21 cellular contexts compared by ENCODE assay signal in genomic region chr3:52301042-52301441, GRCh38. TPM values are rescaled to one million over a fixed set of nuclear protein-coding genes. Genes with fewer than 3 reads are reported as not detected.
A peak's percentile ranks its signal among the peaks of the same experiment; 100 is the strongest.
DNase-seq lines count a peak whose midpoint lies in the region; ATAC-seq, FAIRE-seq and TF ChIP-seq lines count a peak whose summit lies in the region.
"Had no signal": no experiment of that assay in that cellular context is flagged by ENCODE, and none has a peak within 500 bp of the region (broad histone marks: within the 10 kb centered on the region; RNA-seq: fewer than 3 reads in every experiment).

No MANE protein-coding gene starts in this region.

- peaks cover 21% of the 10 kb centered on the region for H3K4me1 Mint-ChIP-seq in astrocyte (ENCODE audit: low read depth, unreplicated experiment)
- peaks cover 35% of the 10 kb centered on the region for H3K4me1 Mint-ChIP-seq in stimulated activated memory B cell treated with anti-CD40 and anti-IgM and Interleukin-4, amounts not matched to agents 10 μg/mL and 1 μg/mL and 100 μg/mL, for 72 hours

- H3K4me1 ChIP-seq in astrocyte (ENCODE audit: insufficient read depth, low read length) (peaks cover 20% of the 10 kb centered on the region), upper lobe of right lung (peaks cover 8% of the 10 kb centered on the region)
- H3K4me1 ChIP-seq: BE2C, sigmoid colon had no signal

- DNase-seq in SHP77 (lab: John Stamatoyannopoulos, UW): peak; percentile 33 to 34
- no peak for DNase-seq in SHP77 treated with DMSO at 0.1 percent for 48 hours (lab: John Stamatoyannopoulos, UW)
- no peak for DNase-seq in astrocyte (ENCODE audit: low read depth)
- peak; percentile 41 for DNase-seq in myocyte (ENCODE audit: low read depth)
- DNase-seq in upper lobe of right lung: no peak
- DNase-seq in GM20000 (ENCODE audit: low spot score): no peak
- DNase-seq: activated CD4-positive, alpha-beta T cell treated with anti-CD3 and anti-CD28 coated beads, Interleukin-2, amount 50 U/mL, for 1 hour; activated naive CD8-positive, alpha-beta T cell treated with anti-CD3 and anti-CD28 coated beads, Interleukin-2, amount 50 U/mL, for 24 hours; activated T-cell treated with anti-CD3 and anti-CD28 coated beads, Interleukin-2, amount 50 U/mL, for 4 hours; BE2C; DMS79; GDM1; left ventricle myocardium superior; NK-92 treated with Interleukin-12 subunit alpha and Interleukin-12 subunit beta, amount 100 ng/mL, for 24 hours; PC-9; Right ventricle myocardium superior; sigmoid colon; T1000 had no signal

- H3K27me3 ChIP-seq in astrocyte (ENCODE audit: insufficient read depth, low read length) (no peaks in the 10 kb centered on the region), upper lobe of right lung (no peaks in the 10 kb centered on the region)
- H3K27me3 ChIP-seq: BE2C, sigmoid colon had no signal

- no peaks in the 10 kb centered on the region for H3K9me3 Mint-ChIP-seq in astrocyte (ENCODE audit: unreplicated experiment)
- no peaks in the 10 kb centered on the region for H3K9me3 Mint-ChIP-seq in stimulated activated memory B cell treated with anti-CD40 and anti-IgM and Interleukin-4, amounts not matched to agents 10 μg/mL and 1 μg/mL and 100 μg/mL, for 72 hours
- H3K9me3 Mint-ChIP-seq: activated naive CD8-positive, alpha-beta T cell treated with anti-CD3 and anti-CD28 coated beads, Interleukin-2, amount 50 U/mL, for 24 hours; activated T-cell treated with anti-CD3 and anti-CD28 coated beads, Interleukin-2, amount 50 U/mL, for 4 hours; stimulated activated naive CD8-positive, alpha-beta T cell treated with anti-CD3 and anti-CD28 coated beads, Interleukin-15, Interleukin-2, amounts not matched to agents 100 ng/mL and 50 ng/mL, for 24 hours had no signal

- intact Hi-C loops in upper lobe of right lung (cut with DNase I): no loop called here

- TF ChIP-seq CTCF in astrocyte (IDR thresholded peaks at IDR 0.05; ENCODE audit: insufficient read depth, low read depth, low read length) (no peak), upper lobe of right lung (IDR thresholded peaks at IDR 0.05) (no peak), GM20000 (IDR thresholded peaks at IDR 0.05; ENCODE audit: extremely low read depth, missing control alignments) (no peak)

- ATAC-seq in stimulated activated memory B cell treated with anti-CD40 and anti-IgM and Interleukin-4, amounts not matched to agents 10 μg/mL and 1 μg/mL and 100 μg/mL, for 72 hours: no peak
- no peak for ATAC-seq in upper lobe of right lung
- ATAC-seq: activated naive CD8-positive, alpha-beta T cell treated with anti-CD3 and anti-CD28 coated beads, Interleukin-2, amount 50 U/mL, for 24 hours; activated T-cell treated with anti-CD3 and anti-CD28 coated beads, Interleukin-2, amount 50 U/mL, for 4 hours had no signal

- no peak overlapping the region for H3K4me3 Mint-ChIP-seq in astrocyte (ENCODE audit: unreplicated experiment)
- no peak overlapping the region for H3K4me3 Mint-ChIP-seq in stimulated activated memory B cell treated with anti-CD40 and anti-IgM and Interleukin-4, amounts not matched to agents 10 μg/mL and 1 μg/mL and 100 μg/mL, for 72 hours
- H3K4me3 Mint-ChIP-seq: activated naive CD8-positive, alpha-beta T cell treated with anti-CD3 and anti-CD28 coated beads, Interleukin-2, amount 50 U/mL, for 24 hours; activated T-cell treated with anti-CD3 and anti-CD28 coated beads, Interleukin-2, amount 50 U/mL, for 4 hours; stimulated activated naive CD8-positive, alpha-beta T cell treated with anti-CD3 and anti-CD28 coated beads, Interleukin-15, Interleukin-2, amounts not matched to agents 100 ng/mL and 50 ng/mL, for 24 hours had no signal

- H3K4me3 ChIP-seq in astrocyte (ENCODE audit: insufficient read depth, low read depth, low read length) (no peak overlapping the region), upper lobe of right lung (no peak overlapping the region)
- H3K4me3 ChIP-seq: PC-9, sigmoid colon had no signal

- no peaks in the 10 kb centered on the region for H3K79me2 ChIP-seq in astrocyte (ENCODE audit: insufficient read depth, low read length)

- H3K4me2 ChIP-seq in astrocyte (ENCODE audit: low read length): peak overlapping the region; percentile 33
- H3K4me2 ChIP-seq: PC-9 had no signal

- H3K9me3 ChIP-seq in astrocyte (ENCODE audit: insufficient read depth, low read depth, low read length): no peaks in the 10 kb centered on the region
- no peaks in the 10 kb centered on the region for H3K9me3 ChIP-seq in upper lobe of right lung
- H3K9me3 ChIP-seq: BE2C, sigmoid colon had no signal

- H3K27ac Mint-ChIP-seq in astrocyte (ENCODE audit: unreplicated experiment): peak overlapping the region; percentile 75
- H3K27ac Mint-ChIP-seq in stimulated activated memory B cell treated with anti-CD40 and anti-IgM and Interleukin-4, amounts not matched to agents 10 μg/mL and 1 μg/mL and 100 μg/mL, for 72 hours: peak overlapping the region; percentile 84
- H3K27ac Mint-ChIP-seq: activated naive CD8-positive, alpha-beta T cell treated with anti-CD3 and anti-CD28 coated beads, Interleukin-2, amount 50 U/mL, for 24 hours; stimulated activated naive CD8-positive, alpha-beta T cell treated with anti-CD3 and anti-CD28 coated beads, Interleukin-15, Interleukin-2, amounts not matched to agents 100 ng/mL and 50 ng/mL, for 24 hours had no signal

- H2AFZ ChIP-seq in astrocyte (ENCODE audit: low read depth, low read length): no peak overlapping the region
- H2AFZ ChIP-seq: PC-9 had no signal

- no peak overlapping the region for H3K27ac ChIP-seq in astrocyte (ENCODE audit: low read depth, low read length)
- no peak overlapping the region for H3K27ac ChIP-seq in upper lobe of right lung
- H3K27ac ChIP-seq: PC-9, sigmoid colon had no signal

- no peak for FAIRE-seq in astrocyte (lab: Jason Lieb, UNC)
- FAIRE-seq: islet of Langerhans had no signal

- peaks cover 20% of the 10 kb centered on the region for H3K27me3 Mint-ChIP-seq in astrocyte (ENCODE audit: low read depth, unreplicated experiment)
- H3K27me3 Mint-ChIP-seq in stimulated activated memory B cell treated with anti-CD40 and anti-IgM and Interleukin-4, amounts not matched to agents 10 μg/mL and 1 μg/mL and 100 μg/mL, for 72 hours: no peaks in the 10 kb centered on the region
- H3K27me3 Mint-ChIP-seq: activated naive CD8-positive, alpha-beta T cell treated with anti-CD3 and anti-CD28 coated beads, Interleukin-2, amount 50 U/mL, for 24 hours; stimulated activated naive CD8-positive, alpha-beta T cell treated with anti-CD3 and anti-CD28 coated beads, Interleukin-15, Interleukin-2, amounts not matched to agents 100 ng/mL and 50 ng/mL, for 24 hours had no signal

- H3K9ac ChIP-seq in astrocyte (ENCODE audit: low read length): no peak overlapping the region

- H3K36me3 Mint-ChIP-seq in astrocyte (ENCODE audit: low read depth, unreplicated experiment): peaks cover 5% of the 10 kb centered on the region
- H3K36me3 Mint-ChIP-seq in stimulated activated memory B cell treated with anti-CD40 and anti-IgM and Interleukin-4, amounts not matched to agents 10 μg/mL and 1 μg/mL and 100 μg/mL, for 72 hours: peaks cover 14% of the 10 kb centered on the region

- H4K20me1 ChIP-seq in astrocyte (ENCODE audit: insufficient read depth, low read length): no peaks in the 10 kb centered on the region

- H3K36me3 ChIP-seq in astrocyte (ENCODE audit: insufficient read depth, low read length) (no peaks in the 10 kb centered on the region), upper lobe of right lung (no peaks in the 10 kb centered on the region)
- H3K36me3 ChIP-seq: BE2C, sigmoid colon had no signal

RNA-seq across cellular contexts. Expression of gene GLYCTK, which starts 13.4 kb away (rescaled TPM):
- 4.8 and 5.2 TPM in 2 replicates for total RNA-seq in astrocyte
- total RNA-seq in myocyte: 6.3 and 7.8 TPM in 2 replicates
- 6.0 TPM for polyA plus RNA-seq in myocyte (2012)
- 11.5 TPM for total RNA-seq in upper lobe of right lung

RNA-seq across cellular contexts. Expression of gene DNAH1, which starts 15.1 kb away (rescaled TPM):
- total RNA-seq in astrocyte: 2.2 and 2.3 TPM in 2 replicates
- total RNA-seq in myocyte: 1.9 and 3.8 TPM in 2 replicates
- polyA plus RNA-seq in myocyte (2012): 3.3 TPM
- total RNA-seq in upper lobe of right lung: 11.2 TPM

RNA-seq across cellular contexts. Expression of gene WDR82, which starts 22.6 kb away (rescaled TPM):
- 57.4 and 59.7 TPM in 2 replicates for total RNA-seq in astrocyte
- total RNA-seq in myocyte: 49.5 and 58.6 TPM in 2 replicates
- 62.2 TPM for polyA plus RNA-seq in myocyte (2012)
- total RNA-seq in upper lobe of right lung: 61.9 TPM

RNA-seq across cellular contexts. Expression of gene PPM1M, which starts 55.5 kb away (rescaled TPM):
- total RNA-seq in astrocyte (8.9 and 9.1 TPM in 2 replicates), myocyte (5.5 and 7.3 TPM in 2 replicates), upper lobe of right lung (44.0 TPM)
- 29.7 TPM for polyA plus RNA-seq in myocyte (2012)

Comparison
In these comparisons a context has a peak if more than half of its experiments do, and no peak if none do; other contexts are left out.
1. DNase-seq: peak in SHP77 (2 of 2) and myocyte (single experiment); none in SHP77 treated with DMSO at 0.1 percent for 48 hours (single experiment), astrocyte (single experiment), upper lobe of right lung (single experiment) and GM20000 (single experiment).